ENCODE assay signal across 1 cellular context in the genomic region with DNA sequence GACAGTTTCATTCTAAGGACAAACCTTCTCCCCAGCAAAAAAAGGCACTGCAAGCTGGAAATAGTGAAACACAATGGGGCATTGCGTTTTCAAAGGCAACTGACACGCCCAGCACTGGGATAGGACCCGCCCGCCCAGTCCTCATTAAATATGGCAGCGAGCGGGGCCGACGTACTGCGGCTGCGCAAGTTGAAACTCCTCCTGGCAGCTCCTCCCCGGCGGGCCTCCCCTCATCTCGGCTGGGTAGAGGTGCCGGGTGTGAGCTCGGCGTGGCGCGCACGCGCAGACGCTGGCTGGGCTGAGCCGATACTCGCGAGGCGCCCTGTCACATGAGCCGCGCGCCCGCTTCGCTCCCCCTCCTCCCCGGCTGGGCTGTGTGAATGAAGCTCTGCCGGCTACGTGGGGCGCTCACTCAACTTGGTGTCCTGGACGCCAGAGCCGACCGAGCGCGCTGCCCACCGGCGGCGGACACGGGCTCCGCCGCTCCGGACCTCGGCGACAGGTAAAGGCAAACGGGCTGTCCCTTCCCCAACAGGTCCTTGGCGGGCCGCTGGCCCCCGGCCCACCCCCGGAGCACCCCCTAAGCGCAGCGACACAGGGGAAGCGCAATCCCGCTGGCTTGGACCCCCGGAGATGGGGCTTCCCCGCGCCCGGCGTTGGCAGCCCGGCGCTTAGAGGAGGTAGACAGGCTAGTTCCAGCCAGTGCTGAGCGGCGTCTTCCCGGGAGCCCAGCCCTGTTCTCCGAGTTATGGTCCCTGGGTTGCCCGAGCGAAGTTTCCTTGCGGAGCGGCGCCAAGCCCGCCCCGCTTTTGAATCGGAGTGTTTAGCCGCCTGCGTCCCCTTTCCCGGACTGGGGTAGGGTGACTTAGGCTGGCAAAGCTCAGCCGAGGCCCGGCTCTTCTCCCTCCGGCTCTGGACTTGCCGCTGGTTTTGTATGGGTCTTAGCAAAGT.
TF ChIP-seq lines count a peak whose summit lies in the region.

A gene (plus strand): TSS at position 306 of the 951 bp plus-strand sequence. CDS start 2,703 bp downstream, outside the sequence.

TF ChIP-seq in K562, 482 proteins besides CTCF, POLR2A, EP300 and RAD21 (continued from another document):
- TF ChIP-seq, protein P1, sequence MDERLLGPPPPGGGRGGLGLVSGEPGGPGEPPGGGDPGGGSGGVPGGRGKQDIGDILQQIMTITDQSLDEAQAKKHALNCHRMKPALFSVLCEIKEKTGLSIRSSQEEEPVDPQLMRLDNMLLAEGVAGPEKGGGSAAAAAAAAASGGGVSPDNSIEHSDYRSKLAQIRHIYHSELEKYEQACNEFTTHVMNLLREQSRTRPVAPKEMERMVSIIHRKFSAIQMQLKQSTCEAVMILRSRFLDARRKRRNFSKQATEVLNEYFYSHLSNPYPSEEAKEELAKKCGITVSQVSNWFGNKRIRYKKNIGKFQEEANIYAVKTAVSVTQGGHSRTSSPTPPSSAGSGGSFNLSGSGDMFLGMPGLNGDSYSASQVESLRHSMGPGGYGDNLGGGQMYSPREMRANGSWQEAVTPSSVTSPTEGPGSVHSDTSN (CRISPR knock-in tag; IDR thresholded peaks at IDR 0.05; ENCODE audit: low read depth) = no peak
- TF ChIP-seq, protein P1 (tag; conservative IDR thresholded peaks at IDR 0.05; ENCODE audit: low read depth) = no peak
- TF ChIP-seq, protein P2, sequence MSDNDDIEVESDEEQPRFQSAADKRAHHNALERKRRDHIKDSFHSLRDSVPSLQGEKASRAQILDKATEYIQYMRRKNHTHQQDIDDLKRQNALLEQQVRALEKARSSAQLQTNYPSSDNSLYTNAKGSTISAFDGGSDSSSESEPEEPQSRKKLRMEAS (CRISPR knock-in tag; IDR thresholded peaks at IDR 0.05) = no peak
- TF ChIP-seq KLF10 (CRISPR knock-in tag; IDR thresholded peaks at IDR 0.05) (no peak), RBM34 (IDR thresholded peaks at IDR 0.05; ENCODE audit: borderline replicate concordance, insufficient read depth, low read length) (no peak), CBFA2T2 (conservative IDR thresholded peaks at IDR 0.05) (no peak), GTF2F1 (IDR thresholded peaks at IDR 0.05; ENCODE audit: low read depth, low read length) (no peak), TCF3 (CRISPR knock-in tag; IDR thresholded peaks at IDR 0.05) (no peak), HCFC1 (IDR thresholded peaks at IDR 0.05; ENCODE audit: low read depth, low read length) (no peak), HMGN3 (IDR thresholded peaks at IDR 0.05; ENCODE audit: borderline replicate concordance, extremely low read depth, insufficient read length, low read depth, low read length) (peak; percentile 52), ZNF507 (tag; conservative IDR thresholded peaks at IDR 0.05) (no peak), SREBF2 (CRISPR knock-in tag; IDR thresholded peaks at IDR 0.05) (no peak), POLR2H (tag; IDR thresholded peaks at IDR 0.05; ENCODE audit: low read depth) (no peak), PHF21A (IDR thresholded peaks at IDR 0.05; ENCODE audit: borderline replicate concordance, low read depth) (no peak), SAP30 (IDR thresholded peaks at IDR 0.05; ENCODE audit: borderline replicate concordance, insufficient read depth, low read depth, low read length, poor library complexity, severe bottlenecking) (peak; percentile 22), CXXC5 (CRISPR knock-in tag; IDR thresholded peaks at IDR 0.05) (peak; percentile 44; the same call in 1 of the 2 replicates), CEBPG (CRISPR knock-in tag; IDR thresholded peaks at IDR 0.05) (no peak), CEBPG (tag; conservative IDR thresholded peaks at IDR 0.05 in 1 of 2, IDR thresholded peaks at IDR 0.05 in 1 of 2) (no peak), DACH1 (IDR thresholded peaks at IDR 0.05; ENCODE audit: partially characterized antibody) (no peak), HDAC3 (IDR thresholded peaks at IDR 0.05; ENCODE audit: borderline replicate concordance, partially characterized antibody) (no peak), CTBP1 (IDR thresholded peaks at IDR 0.05; ENCODE audit: borderline replicate concordance) (no peak), POLR2G (IDR thresholded peaks at IDR 0.05; ENCODE audit: low read depth, low read length) (peak; percentile 72), SRSF7 (optimal IDR thresholded peaks at IDR 0.05; ENCODE audit: low read depth, low read length) (no peak), MEIS2 (IDR thresholded peaks at IDR 0.05; ENCODE audit: partially characterized antibody) (peak; percentile 60), ZNF780A (CRISPR knock-in tag; IDR thresholded peaks at IDR 0.05) (no peak), ZBTB7A (IDR thresholded peaks at IDR 0.05; ENCODE audit: borderline replicate concordance, control insufficient read depth, low read depth, low read length) (peak; percentile 25; the same call in 1 of the 2 replicates), U2AF2 (optimal IDR thresholded peaks at IDR 0.05; ENCODE audit: low read depth, low read length) (no peak)
- TF ChIP-seq, protein P3, sequence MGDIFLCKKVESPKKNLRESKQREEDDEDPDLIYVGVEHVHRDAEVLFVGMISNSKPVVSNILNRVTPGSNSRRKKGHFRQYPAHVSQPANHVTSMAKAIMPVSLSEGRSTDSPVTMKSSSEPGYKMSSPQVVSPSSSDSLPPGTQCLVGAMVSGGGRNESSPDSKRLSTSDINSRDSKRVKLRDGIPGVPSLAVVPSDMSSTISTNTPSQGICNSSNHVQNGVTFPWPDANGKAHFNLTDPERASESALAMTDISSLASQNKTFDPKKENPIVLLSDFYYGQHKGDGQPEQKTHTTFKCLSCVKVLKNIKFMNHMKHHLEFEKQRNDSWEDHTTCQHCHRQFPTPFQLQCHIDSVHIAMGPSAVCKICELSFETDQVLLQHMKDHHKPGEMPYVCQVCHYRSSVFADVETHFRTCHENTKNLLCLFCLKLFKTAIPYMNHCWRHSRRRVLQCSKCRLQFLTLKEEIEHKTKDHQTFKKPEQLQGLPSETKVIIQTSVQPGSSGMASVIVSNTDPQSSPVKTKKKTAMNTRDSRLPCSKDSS (IDR thresholded peaks at IDR 0.05; ENCODE audit: low read depth, partially characterized antibody) = no peak
- TF ChIP-seq, protein P4, sequence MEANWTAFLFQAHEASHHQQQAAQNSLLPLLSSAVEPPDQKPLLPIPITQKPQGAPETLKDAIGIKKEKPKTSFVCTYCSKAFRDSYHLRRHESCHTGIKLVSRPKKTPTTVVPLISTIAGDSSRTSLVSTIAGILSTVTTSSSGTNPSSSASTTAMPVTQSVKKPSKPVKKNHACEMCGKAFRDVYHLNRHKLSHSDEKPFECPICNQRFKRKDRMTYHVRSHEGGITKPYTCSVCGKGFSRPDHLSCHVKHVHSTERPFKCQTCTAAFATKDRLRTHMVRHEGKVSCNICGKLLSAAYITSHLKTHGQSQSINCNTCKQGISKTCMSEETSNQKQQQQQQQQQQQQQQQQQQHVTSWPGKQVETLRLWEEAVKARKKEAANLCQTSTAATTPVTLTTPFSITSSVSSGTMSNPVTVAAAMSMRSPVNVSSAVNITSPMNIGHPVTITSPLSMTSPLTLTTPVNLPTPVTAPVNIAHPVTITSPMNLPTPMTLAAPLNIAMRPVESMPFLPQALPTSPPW (CRISPR knock-in tag; IDR thresholded peaks at IDR 0.05) = peak; percentile 73
- TF ChIP-seq, protein P5, sequence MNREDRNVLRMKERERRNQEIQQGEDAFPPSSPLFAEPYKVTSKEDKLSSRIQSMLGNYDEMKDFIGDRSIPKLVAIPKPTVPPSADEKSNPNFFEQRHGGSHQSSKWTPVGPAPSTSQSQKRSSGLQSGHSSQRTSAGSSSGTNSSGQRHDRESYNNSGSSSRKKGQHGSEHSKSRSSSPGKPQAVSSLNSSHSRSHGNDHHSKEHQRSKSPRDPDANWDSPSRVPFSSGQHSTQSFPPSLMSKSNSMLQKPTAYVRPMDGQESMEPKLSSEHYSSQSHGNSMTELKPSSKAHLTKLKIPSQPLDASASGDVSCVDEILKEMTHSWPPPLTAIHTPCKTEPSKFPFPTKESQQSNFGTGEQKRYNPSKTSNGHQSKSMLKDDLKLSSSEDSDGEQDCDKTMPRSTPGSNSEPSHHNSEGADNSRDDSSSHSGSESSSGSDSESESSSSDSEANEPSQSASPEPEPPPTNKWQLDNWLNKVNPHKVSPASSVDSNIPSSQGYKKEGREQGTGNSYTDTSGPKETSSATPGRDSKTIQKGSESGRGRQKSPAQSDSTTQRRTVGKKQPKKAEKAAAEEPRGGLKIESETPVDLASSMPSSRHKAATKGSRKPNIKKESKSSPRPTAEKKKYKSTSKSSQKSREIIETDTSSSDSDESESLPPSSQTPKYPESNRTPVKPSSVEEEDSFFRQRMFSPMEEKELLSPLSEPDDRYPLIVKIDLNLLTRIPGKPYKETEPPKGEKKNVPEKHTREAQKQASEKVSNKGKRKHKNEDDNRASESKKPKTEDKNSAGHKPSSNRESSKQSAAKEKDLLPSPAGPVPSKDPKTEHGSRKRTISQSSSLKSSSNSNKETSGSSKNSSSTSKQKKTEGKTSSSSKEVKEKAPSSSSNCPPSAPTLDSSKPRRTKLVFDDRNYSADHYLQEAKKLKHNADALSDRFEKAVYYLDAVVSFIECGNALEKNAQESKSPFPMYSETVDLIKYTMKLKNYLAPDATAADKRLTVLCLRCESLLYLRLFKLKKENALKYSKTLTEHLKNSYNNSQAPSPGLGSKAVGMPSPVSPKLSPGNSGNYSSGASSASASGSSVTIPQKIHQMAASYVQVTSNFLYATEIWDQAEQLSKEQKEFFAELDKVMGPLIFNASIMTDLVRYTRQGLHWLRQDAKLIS (CRISPR knock-in tag; IDR thresholded peaks at IDR 0.05) = no peak
- TF ChIP-seq, protein P6, sequence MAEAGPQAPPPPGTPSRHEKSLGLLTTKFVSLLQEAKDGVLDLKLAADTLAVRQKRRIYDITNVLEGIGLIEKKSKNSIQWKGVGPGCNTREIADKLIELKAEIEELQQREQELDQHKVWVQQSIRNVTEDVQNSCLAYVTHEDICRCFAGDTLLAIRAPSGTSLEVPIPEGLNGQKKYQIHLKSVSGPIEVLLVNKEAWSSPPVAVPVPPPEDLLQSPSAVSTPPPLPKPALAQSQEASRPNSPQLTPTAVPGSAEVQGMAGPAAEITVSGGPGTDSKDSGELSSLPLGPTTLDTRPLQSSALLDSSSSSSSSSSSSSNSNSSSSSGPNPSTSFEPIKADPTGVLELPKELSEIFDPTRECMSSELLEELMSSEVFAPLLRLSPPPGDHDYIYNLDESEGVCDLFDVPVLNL (CRISPR knock-in tag; IDR thresholded peaks at IDR 0.05; ENCODE audit: low read depth) = no peak
- TF ChIP-seq, protein P7, sequence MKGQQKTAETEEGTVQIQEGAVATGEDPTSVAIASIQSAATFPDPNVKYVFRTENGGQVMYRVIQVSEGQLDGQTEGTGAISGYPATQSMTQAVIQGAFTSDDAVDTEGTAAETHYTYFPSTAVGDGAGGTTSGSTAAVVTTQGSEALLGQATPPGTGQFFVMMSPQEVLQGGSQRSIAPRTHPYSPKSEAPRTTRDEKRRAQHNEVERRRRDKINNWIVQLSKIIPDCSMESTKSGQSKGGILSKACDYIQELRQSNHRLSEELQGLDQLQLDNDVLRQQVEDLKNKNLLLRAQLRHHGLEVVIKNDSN (CRISPR knock-in tag; IDR thresholded peaks at IDR 0.05) = peak; percentile 74
- TF ChIP-seq, protein P8, sequence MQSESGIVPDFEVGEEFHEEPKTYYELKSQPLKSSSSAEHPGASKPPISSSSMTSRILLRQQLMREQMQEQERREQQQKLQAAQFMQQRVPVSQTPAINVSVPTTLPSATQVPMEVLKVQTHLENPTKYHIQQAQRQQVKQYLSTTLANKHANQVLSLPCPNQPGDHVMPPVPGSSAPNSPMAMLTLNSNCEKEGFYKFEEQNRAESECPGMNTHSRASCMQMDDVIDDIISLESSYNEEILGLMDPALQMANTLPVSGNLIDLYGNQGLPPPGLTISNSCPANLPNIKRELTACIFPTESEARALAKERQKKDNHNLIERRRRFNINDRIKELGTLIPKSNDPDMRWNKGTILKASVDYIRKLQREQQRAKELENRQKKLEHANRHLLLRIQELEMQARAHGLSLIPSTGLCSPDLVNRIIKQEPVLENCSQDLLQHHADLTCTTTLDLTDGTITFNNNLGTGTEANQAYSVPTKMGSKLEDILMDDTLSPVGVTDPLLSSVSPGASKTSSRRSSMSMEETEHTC (IDR thresholded peaks at IDR 0.05) = peak; percentile 41; the same call in 1 of the 2 replicates
- TF ChIP-seq, protein P9, sequence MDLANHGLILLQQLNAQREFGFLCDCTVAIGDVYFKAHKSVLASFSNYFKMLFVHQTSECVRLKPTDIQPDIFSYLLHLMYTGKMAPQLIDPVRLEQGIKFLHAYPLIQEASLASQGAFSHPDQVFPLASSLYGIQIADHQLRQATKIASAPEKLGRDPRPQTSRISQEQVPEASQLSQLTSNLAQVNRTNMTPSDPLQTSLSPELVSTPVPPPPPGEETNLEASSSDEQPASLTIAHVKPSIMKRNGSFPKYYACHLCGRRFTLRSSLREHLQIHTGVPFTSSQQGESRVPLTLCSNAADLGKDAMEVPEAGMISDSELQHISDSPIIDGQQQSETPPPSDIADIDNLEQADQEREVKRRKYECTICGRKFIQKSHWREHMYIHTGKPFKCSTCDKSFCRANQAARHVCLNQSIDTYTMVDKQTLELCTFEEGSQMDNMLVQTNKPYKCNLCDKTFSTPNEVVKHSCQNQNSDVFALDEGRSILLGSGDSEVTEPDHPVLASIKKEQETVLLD (IDR thresholded peaks at IDR 0.05) = peak; percentile 69; the same call in 1 of the 2 replicates
